In genomic region chr17:19657182-19657581, GRCh38 we compare ENCODE assay signal across 1 cellular context.
A peak's percentile ranks its signal among the peaks of the same experiment; 100 is the strongest.
TF ChIP-seq lines count a peak whose summit lies in the region.

No MANE protein-coding gene starts in this region.

TF ChIP-seq in liver, 16 proteins besides CTCF, POLR2A, EP300 and RAD21 (continued from another document):
- TF ChIP-seq, protein P1, sequence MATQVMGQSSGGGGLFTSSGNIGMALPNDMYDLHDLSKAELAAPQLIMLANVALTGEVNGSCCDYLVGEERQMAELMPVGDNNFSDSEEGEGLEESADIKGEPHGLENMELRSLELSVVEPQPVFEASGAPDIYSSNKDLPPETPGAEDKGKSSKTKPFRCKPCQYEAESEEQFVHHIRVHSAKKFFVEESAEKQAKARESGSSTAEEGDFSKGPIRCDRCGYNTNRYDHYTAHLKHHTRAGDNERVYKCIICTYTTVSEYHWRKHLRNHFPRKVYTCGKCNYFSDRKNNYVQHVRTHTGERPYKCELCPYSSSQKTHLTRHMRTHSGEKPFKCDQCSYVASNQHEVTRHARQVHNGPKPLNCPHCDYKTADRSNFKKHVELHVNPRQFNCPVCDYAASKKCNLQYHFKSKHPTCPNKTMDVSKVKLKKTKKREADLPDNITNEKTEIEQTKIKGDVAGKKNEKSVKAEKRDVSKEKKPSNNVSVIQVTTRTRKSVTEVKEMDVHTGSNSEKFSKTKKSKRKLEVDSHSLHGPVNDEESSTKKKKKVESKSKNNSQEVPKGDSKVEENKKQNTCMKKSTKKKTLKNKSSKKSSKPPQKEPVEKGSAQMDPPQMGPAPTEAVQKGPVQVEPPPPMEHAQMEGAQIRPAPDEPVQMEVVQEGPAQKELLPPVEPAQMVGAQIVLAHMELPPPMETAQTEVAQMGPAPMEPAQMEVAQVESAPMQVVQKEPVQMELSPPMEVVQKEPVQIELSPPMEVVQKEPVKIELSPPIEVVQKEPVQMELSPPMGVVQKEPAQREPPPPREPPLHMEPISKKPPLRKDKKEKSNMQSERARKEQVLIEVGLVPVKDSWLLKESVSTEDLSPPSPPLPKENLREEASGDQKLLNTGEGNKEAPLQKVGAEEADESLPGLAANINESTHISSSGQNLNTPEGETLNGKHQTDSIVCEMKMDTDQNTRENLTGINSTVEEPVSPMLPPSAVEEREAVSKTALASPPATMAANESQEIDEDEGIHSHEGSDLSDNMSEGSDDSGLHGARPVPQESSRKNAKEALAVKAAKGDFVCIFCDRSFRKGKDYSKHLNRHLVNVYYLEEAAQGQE (IDR thresholded peaks at IDR 0.05), result no peak
- TF ChIP-seq ATF3 (IDR thresholded peaks at IDR 0.05) (no peak), NR2F2 (IDR thresholded peaks at IDR 0.05) (no peak), TAF1 (conservative IDR thresholded peaks at IDR 0.05) (no peak)
- TF ChIP-seq, protein P2, sequence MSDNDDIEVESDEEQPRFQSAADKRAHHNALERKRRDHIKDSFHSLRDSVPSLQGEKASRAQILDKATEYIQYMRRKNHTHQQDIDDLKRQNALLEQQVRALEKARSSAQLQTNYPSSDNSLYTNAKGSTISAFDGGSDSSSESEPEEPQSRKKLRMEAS (IDR thresholded peaks at IDR 0.05), result peak; percentile 42
TF ChIP-seq in liver: peak in this region for 4.
